Comparison of ENCODE assay signal across 1 cellular context in genomic region chr20:56343861-56344381, GRCh38.
TF ChIP-seq lines count a peak whose summit lies in the region.

No MANE protein-coding gene starts in this region.

TF ChIP-seq in HepG2, 621 proteins besides CTCF, POLR2A, EP300 and RAD21 (continues in another document):
- TF ChIP-seq ZNF564 (CRISPR knock-in tag; IDR thresholded peaks at IDR 0.05) (peak; percentile 94), ZNF816 (CRISPR knock-in tag; IDR thresholded peaks at IDR 0.05; ENCODE audit: borderline replicate concordance) (no peak), ZNF713 (CRISPR knock-in tag; IDR thresholded peaks at IDR 0.05) (no peak), HOXA7 (CRISPR knock-in tag; IDR thresholded peaks at IDR 0.05) (no peak), GTF3A (CRISPR knock-in tag; conservative IDR thresholded peaks at IDR 0.05) (no peak), ZNF597 (CRISPR knock-in tag; IDR thresholded peaks at IDR 0.05) (no peak), ELF1 (CRISPR knock-in tag; IDR thresholded peaks at IDR 0.05) (no peak), ZSCAN20 (CRISPR knock-in tag; IDR thresholded peaks at IDR 0.05; ENCODE audit: borderline replicate concordance) (no peak), HCFC1 (IDR thresholded peaks at IDR 0.05; ENCODE audit: low read depth, low read length) (no peak), DNMT3B (CRISPR knock-in tag; conservative IDR thresholded peaks at IDR 0.05) (no peak), DZIP1 (CRISPR knock-in tag; IDR thresholded peaks at IDR 0.05) (no peak), KDM4B (CRISPR knock-in tag; IDR thresholded peaks at IDR 0.05) (no peak), ZBTB26 (CRISPR knock-in tag; IDR thresholded peaks at IDR 0.05; ENCODE audit: borderline replicate concordance) (no peak), RBM39 (IDR thresholded peaks at IDR 0.05; ENCODE audit: low read depth, low read length, poor library complexity, severe bottlenecking) (peak; percentile 33), PITX1 (CRISPR knock-in tag; IDR thresholded peaks at IDR 0.05) (peak; percentile 51; the same call in 1 of the 2 replicates), NFIB (CRISPR knock-in tag; IDR thresholded peaks at IDR 0.05; ENCODE audit: borderline replicate concordance) (no peak), ARID4A (CRISPR knock-in tag; IDR thresholded peaks at IDR 0.05; ENCODE audit: borderline replicate concordance) (no peak), ARID3A (IDR thresholded peaks at IDR 0.05; ENCODE audit: low read depth, low read length) (no peak), TARDBP (CRISPR knock-in tag; IDR thresholded peaks at IDR 0.05) (0 out of 2 replicates have a peak, but pooled peaks have one; percentile 10), UBTF (CRISPR knock-in tag; IDR thresholded peaks at IDR 0.05) (0 out of 2 replicates have a peak, but pooled peaks have one; percentile 33), IRF9 (CRISPR knock-in tag; IDR thresholded peaks at IDR 0.05; ENCODE audit: borderline replicate concordance) (0 out of 2 replicates have a peak, but pooled peaks have one; percentile 43), HNF1A (IDR thresholded peaks at IDR 0.05; ENCODE audit: low read depth) (no peak), HNF1A (CRISPR knock-in tag; IDR thresholded peaks at IDR 0.05; ENCODE audit: borderline replicate concordance) (no peak), ZBTB4 (CRISPR knock-in tag; IDR thresholded peaks at IDR 0.05; ENCODE audit: borderline replicate concordance) (peak; percentile 49; the same call in 1 of the 2 replicates), ZNF24 (IDR thresholded peaks at IDR 0.05) (no peak), ZNF773 (CRISPR knock-in tag; IDR thresholded peaks at IDR 0.05; ENCODE audit: borderline replicate concordance) (no peak), ZNF878 (CRISPR knock-in tag; IDR thresholded peaks at IDR 0.05) (no peak), ZFAT (CRISPR knock-in tag; conservative IDR thresholded peaks at IDR 0.05) (no peak), ATF5 (CRISPR knock-in tag; IDR thresholded peaks at IDR 0.05; ENCODE audit: low read depth) (no peak), SMAD1 (CRISPR knock-in tag; IDR thresholded peaks at IDR 0.05; ENCODE audit: borderline replicate concordance, low read depth) (no peak), ZNF350 (CRISPR knock-in tag; IDR thresholded peaks at IDR 0.05; ENCODE audit: borderline replicate concordance, low read depth) (0 out of 2 replicates have a peak, but pooled peaks have one; percentile 40)
